Comparison of ENCODE assay signal across 1 cellular context in the genomic region with DNA sequence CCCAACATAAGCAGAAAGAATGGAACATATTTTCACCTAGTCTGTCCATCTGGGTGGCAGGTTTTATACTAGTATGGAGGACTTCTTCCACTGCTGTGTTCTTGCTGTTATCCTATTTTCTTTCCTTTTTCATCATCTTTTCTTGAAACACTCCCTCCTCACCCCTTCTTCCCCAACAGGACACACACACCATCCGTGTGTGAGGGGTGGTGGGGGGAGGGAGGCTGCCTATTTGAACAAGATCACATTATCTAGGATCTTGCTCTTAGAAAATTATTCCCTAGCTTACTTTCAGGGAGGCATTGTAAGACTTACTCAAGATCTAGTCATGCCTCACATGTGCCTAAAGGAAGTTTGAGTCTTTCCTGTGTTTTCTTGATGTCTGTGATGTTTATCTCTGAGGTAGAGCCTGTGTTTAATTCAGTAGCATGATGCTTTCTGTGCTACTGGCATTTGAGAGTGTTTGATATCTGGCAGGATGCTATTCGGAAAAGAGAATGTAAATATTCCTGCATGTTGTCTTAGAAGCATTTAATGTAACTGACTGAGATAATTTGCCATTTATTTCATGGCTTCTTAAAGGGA.
TF ChIP-seq lines count a peak whose summit lies in the region.

No MANE protein-coding gene starts in this region.

TF ChIP-seq in HCT116, 20 proteins besides CTCF, POLR2A, EP300 and RAD21 (continued from another document):
- TF ChIP-seq ZBTB33 (IDR thresholded peaks at IDR 0.05; ENCODE audit: extremely low read depth, insufficient replicate concordance, low read length) (no peak), SIN3A (IDR thresholded peaks at IDR 0.05; ENCODE audit: low read depth) (no peak), JUND (IDR thresholded peaks at IDR 0.05) (no peak)
